In genomic region chr20:38460631-38461030, GRCh38 we compare ENCODE assay signal across 1 cellular context.
TF ChIP-seq lines count a peak whose summit lies in the region.

No MANE protein-coding gene starts in this region.

TF ChIP-seq in HEK293, 187 proteins besides CTCF, POLR2A, EP300 and RAD21:
- TF ChIP-seq ZBTB17 (tag by site-specific recombination; IDR thresholded peaks at IDR 0.05) (peak; percentile 30; the same call in 1 of the 2 replicates), WT1 (tag by site-specific recombination; IDR thresholded peaks at IDR 0.05) (peak; percentile 28; the same call in 1 of the 2 replicates)
